Comparison of ENCODE assay signal across 31 cellular contexts in genomic region chr6:29596381-29596900, GRCh38. TPM values are rescaled to one million over a fixed set of nuclear protein-coding genes. Genes with fewer than 3 reads are reported as not detected.
"Had no signal": no experiment of that assay in that cellular context is flagged by ENCODE, and none has a peak within 500 bp of the region (broad histone marks: within the 10 kb centered on the region; RNA-seq: fewer than 3 reads in every experiment).

No MANE protein-coding gene starts in this region.

- H3K4me3 ChIP-seq: adrenal gland, body of pancreas, breast epithelium, MG63, PC-9, SJCRH30 had no signal

- H3K9ac ChIP-seq: SK-N-SH had no signal

- H3K36me3 ChIP-seq: adrenal gland, breast epithelium, MG63 had no signal

- H3K36me3 Mint-ChIP-seq: activated naive CD4-positive, alpha-beta T cell treated with anti-CD3 and anti-CD28 coated beads, Interleukin-2, amount 50 U/mL, for 72 hours had no signal

- H3K27ac ChIP-seq: adrenal gland, body of pancreas, breast epithelium, PC-9, SJCRH30 had no signal

- H3K27ac Mint-ChIP-seq: activated CD4-positive, alpha-beta T cell treated with anti-CD3 and anti-CD28 coated beads for 36 hours; activated CD4-positive, alpha-beta T cell treated with anti-CD3 and anti-CD28 coated beads, Interleukin-2, amount 10 ng/mL, durations not matched to agents 7 days and 5 days; activated CD8-positive, alpha-beta T cell treated with anti-CD3 and anti-CD28 coated beads, Interleukin-2, amount 10 ng/mL, durations not matched to agents 7 days and 5 days; activated naive CD4-positive, alpha-beta T cell treated with anti-CD3 and anti-CD28 coated beads for 36 hours; activated naive CD4-positive, alpha-beta T cell treated with anti-CD3 and anti-CD28 coated beads, Interleukin-2, amount 50 U/mL, for 72 hours; activated T-cell treated with anti-CD3 and anti-CD28 coated beads, Interleukin-2, amount 50 U/mL, for 24 hours; activated T-helper 2 cell treated with anti-CD3 and anti-CD28 coated beads, Interferon-gamma antibody, Interleukin-2, Interleukin-4, amounts not matched to agents 10 μg/mL and 5 μg/mL and 100 μg/mL, durations not matched to agents 14 hours and 24 hours and 36 hours; T-helper 1 cell treated with Interleukin-12 subunit alpha and Interleukin-12 subunit beta and Interleukin-4 antibody, amounts not matched to agents 30 μg/mL and 1 μg/mL, for 36 hours; T-helper 2 cell treated with Interferon-gamma antibody and Interleukin-4, amounts not matched to agents 5 μg/mL and 100 μg/mL, for 36 hours had no signal

- DNase-seq: activated CD4-positive, alpha-beta T cell treated with anti-CD3 and anti-CD28 coated beads for 36 hours; activated CD4-positive, alpha-beta T cell treated with anti-CD3 and anti-CD28 coated beads, Interleukin-2, amount 10 ng/mL, durations not matched to agents 7 days and 5 days; activated CD4-positive, alpha-beta T cell treated with anti-CD3 and anti-CD28 coated beads, Interleukin-2, amount 50 U/mL, for 48 hours; activated CD8-positive, alpha-beta T cell treated with anti-CD3 and anti-CD28 coated beads, Interleukin-2, amount 10 ng/mL, durations not matched to agents 7 days and 5 days; activated gamma-delta T cell treated with Interleukin-2 at 50 U/mL for 16 hours; activated naive CD4-positive, alpha-beta T cell treated with anti-CD3 and anti-CD28 coated beads for 36 hours; activated T-cell treated with anti-CD3 and anti-CD28 coated beads, Interleukin-2, amount 50 U/mL, for 24 hours; adrenal gland; body of pancreas; Kasumi-1; MG63; NCI-H1048; NCI-H1436; NCI-H1694; NCI-H1930; NCI-H2081 treated with DMSO at 0.1 percent for 48 hours; NCI-H226; NCI-H446 treated with DMSO at 0.1 percent for 48 hours; NCI-H524 treated with DMSO at 0.1 percent for 48 hours; PC-9; SHP77; SJCRH30; SK-N-SH had no signal

- H3K27me3 ChIP-seq: adrenal gland, body of pancreas, MG63, SJCRH30 had no signal

- H3K4me2 ChIP-seq: PC-9, SK-N-SH had no signal

- H3K9me3 ChIP-seq: adrenal gland, body of pancreas, breast epithelium, MG63, SJCRH30, SK-N-SH had no signal

- H3K4me1 ChIP-seq: adrenal gland, body of pancreas, breast epithelium had no signal

- H3K27me3 Mint-ChIP-seq: activated CD4-positive, alpha-beta T cell treated with anti-CD3 and anti-CD28 coated beads for 36 hours had no signal

- H3K4me3 Mint-ChIP-seq: activated CD4-positive, alpha-beta T cell treated with anti-CD3 and anti-CD28 coated beads for 36 hours; activated CD4-positive, alpha-beta T cell treated with anti-CD3 and anti-CD28 coated beads, Interleukin-2, amount 10 ng/mL, durations not matched to agents 7 days and 5 days; activated CD8-positive, alpha-beta T cell treated with anti-CD3 and anti-CD28 coated beads, Interleukin-2, amount 10 ng/mL, durations not matched to agents 7 days and 5 days; activated naive CD4-positive, alpha-beta T cell treated with anti-CD3 and anti-CD28 coated beads for 36 hours; activated T-cell treated with anti-CD3 and anti-CD28 coated beads, Interleukin-2, amount 50 U/mL, for 24 hours; T-helper 1 cell treated with Interleukin-12 subunit alpha and Interleukin-12 subunit beta and Interleukin-4 antibody, amounts not matched to agents 30 μg/mL and 1 μg/mL, for 36 hours; T-helper 2 cell treated with Interferon-gamma antibody and Interleukin-4, amounts not matched to agents 5 μg/mL and 100 μg/mL, for 36 hours had no signal

- H3K4me1 Mint-ChIP-seq: activated CD4-positive, alpha-beta T cell treated with anti-CD3 and anti-CD28 coated beads for 36 hours; activated CD4-positive, alpha-beta T cell treated with anti-CD3 and anti-CD28 coated beads, Interleukin-2, amount 10 ng/mL, durations not matched to agents 7 days and 5 days had no signal

- H3K9me3 Mint-ChIP-seq: activated CD4-positive, alpha-beta T cell treated with anti-CD3 and anti-CD28 coated beads, Interleukin-2, amount 10 ng/mL, durations not matched to agents 7 days and 5 days; activated naive CD4-positive, alpha-beta T cell treated with anti-CD3 and anti-CD28 coated beads for 36 hours; activated naive CD4-positive, alpha-beta T cell treated with anti-CD3 and anti-CD28 coated beads, Interleukin-2, amount 50 U/mL, for 72 hours; activated T-cell treated with anti-CD3 and anti-CD28 coated beads, Interleukin-2, amount 50 U/mL, for 24 hours; activated T-helper 2 cell treated with anti-CD3 and anti-CD28 coated beads, Interferon-gamma antibody, Interleukin-2, Interleukin-4, amounts not matched to agents 10 μg/mL and 5 μg/mL and 100 μg/mL, durations not matched to agents 14 hours and 24 hours and 36 hours; T-helper 1 cell treated with Interleukin-12 subunit alpha and Interleukin-12 subunit beta and Interleukin-4 antibody, amounts not matched to agents 30 μg/mL and 1 μg/mL, for 36 hours; T-helper 2 cell treated with Interferon-gamma antibody and Interleukin-4, amounts not matched to agents 5 μg/mL and 100 μg/mL, for 36 hours had no signal

- H2AFZ ChIP-seq: PC-9 had no signal

RNA-seq across cellular contexts. Expression of gene OR2H2, which starts 11.5 kb away (rescaled TPM):
- total RNA-seq: activated CD4-positive, alpha-beta T cell treated with anti-CD3 and anti-CD28 coated beads for 36 hours; activated CD4-positive, alpha-beta T cell treated with anti-CD3 and anti-CD28 coated beads, Interleukin-2, amount 10 ng/mL, durations not matched to agents 7 days and 5 days; activated CD8-positive, alpha-beta T cell treated with anti-CD3 and anti-CD28 coated beads, Interleukin-2, amount 10 ng/mL, durations not matched to agents 7 days and 5 days; activated naive CD4-positive, alpha-beta T cell treated with anti-CD3 and anti-CD28 coated beads for 36 hours; activated naive CD4-positive, alpha-beta T cell treated with anti-CD3 and anti-CD28 coated beads, Interleukin-2, amount 50 U/mL, for 72 hours; activated T-helper 2 cell treated with anti-CD3 and anti-CD28 coated beads, Interferon-gamma antibody, Interleukin-2, Interleukin-4, amounts not matched to agents 10 μg/mL and 5 μg/mL and 100 μg/mL, durations not matched to agents 14 hours and 24 hours and 36 hours; adrenal gland; astrocyte; body of pancreas; breast epithelium; cardiac septum; OCI-LY7; PC-9; SJCRH30 had no signal
- polyA plus RNA-seq: adrenal gland, SK-N-SH had no signal

RNA-seq across cellular contexts. Expression of gene UBD, which starts 36.9 kb away (rescaled TPM):
- total RNA-seq: activated CD8-positive, alpha-beta T cell treated with anti-CD3 and anti-CD28 coated beads, Interleukin-2, amount 10 ng/mL, durations not matched to agents 7 days and 5 days; cardiac septum; OCI-LY7; PC-9; SJCRH30 had no signal
- polyA plus RNA-seq: SK-N-SH had no signal
